23 cellular contexts compared by ENCODE assay signal in the genomic region with DNA sequence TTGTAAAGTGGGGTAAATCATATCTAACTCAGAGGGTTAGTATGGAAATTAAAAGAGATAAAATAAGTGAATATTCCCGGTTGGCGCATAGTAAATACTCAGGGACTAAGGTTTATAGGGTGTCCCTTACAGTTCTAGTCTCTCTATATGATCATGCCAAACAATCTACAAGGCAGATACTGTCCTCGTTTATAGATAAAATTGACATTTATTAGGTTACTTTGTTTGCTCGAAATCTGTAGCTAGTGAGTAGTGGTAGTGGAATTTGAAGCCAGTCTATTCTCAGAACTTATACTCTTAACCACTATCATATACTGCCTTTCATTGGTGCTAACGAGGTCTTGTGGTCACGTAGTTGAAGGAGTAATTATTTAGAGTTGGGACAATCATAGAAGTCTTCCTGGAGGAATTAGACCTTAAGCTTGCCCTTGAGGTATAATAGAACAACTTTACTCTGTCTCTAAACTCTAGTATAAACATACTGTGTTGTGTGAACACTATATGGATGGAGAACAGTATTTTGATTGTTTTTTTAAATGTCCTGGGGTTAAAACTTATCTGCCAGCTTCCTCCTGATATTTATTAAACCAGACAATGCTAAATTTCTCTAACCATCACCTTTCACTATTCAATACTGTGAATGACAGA.
"Had no signal": no experiment of that assay in that cellular context is flagged by ENCODE, and none has a peak within 500 bp of the region (broad histone marks: within the 10 kb centered on the region; RNA-seq: fewer than 3 reads in every experiment).

No MANE protein-coding gene starts in this region.

- H3K27ac ChIP-seq: colonic mucosa, epithelial cell of prostate, esophagus squamous epithelium, gastroesophageal sphincter, heart left ventricle, hepatocyte, left lung, lower lobe of right lung had no signal

- H3K27me3 ChIP-seq: colonic mucosa, esophagus squamous epithelium, gastroesophageal sphincter, heart left ventricle, hepatocyte, left lung had no signal

- DNase-seq: colonic mucosa; cortex of kidney; effector CD8-positive, alpha-beta T cell; effector memory CD8-positive, alpha-beta T cell; endodermal cell; erythroblast; esophagus squamous epithelium; foreskin fibroblast; heart left ventricle; left cardiac atrium; left lung; left ventricle myocardium superior; lower lobe of right lung; mesenchymal stem cell; mucosa of descending colon; naive B cell; naive thymus-derived CD8-positive, alpha-beta T cell had no signal

- H3K4me1 ChIP-seq: colonic mucosa, esophagus squamous epithelium, gastroesophageal sphincter, heart left ventricle, left lung, lower lobe of right lung had no signal

- ATAC-seq: effector memory CD8-positive, alpha-beta T cell; esophagus mucosa; gastroesophageal sphincter; heart left ventricle; left cardiac atrium; left lung; left ventricle myocardium superior; lower lobe of right lung; mucosa of descending colon; naive thymus-derived CD8-positive, alpha-beta T cell had no signal

- H3K27me3 Mint-ChIP-seq: effector memory CD8-positive, alpha-beta T cell had no signal

- H3K36me3 Mint-ChIP-seq: mesothelial cell of epicardium; naive B cell; naive thymus-derived CD8-positive, alpha-beta T cell had no signal

- H3K9me3 Mint-ChIP-seq: dendritic cell treated with granulocyte-macrophage colony-stimulating factor and Interleukin-4, amounts not matched to agents 40 ng/mL and 50 ng/mL, for 4 days; endodermal cell; mesothelial cell of epicardium had no signal

- H3K79me2 ChIP-seq: hepatocyte had no signal

- H3K27ac Mint-ChIP-seq: dendritic cell treated with granulocyte-macrophage colony-stimulating factor and Interleukin-4, amounts not matched to agents 40 ng/mL and 50 ng/mL, for 4 days; effector memory CD8-positive, alpha-beta T cell; endodermal cell; mesothelial cell of epicardium; naive B cell; naive thymus-derived CD8-positive, alpha-beta T cell had no signal

- H3K4me1 Mint-ChIP-seq: naive B cell; naive thymus-derived CD8-positive, alpha-beta T cell had no signal

- H3K4me3 Mint-ChIP-seq: dendritic cell treated with granulocyte-macrophage colony-stimulating factor and Interleukin-4, amounts not matched to agents 40 ng/mL and 50 ng/mL, for 4 days; effector memory CD8-positive, alpha-beta T cell; endodermal cell; mesothelial cell of epicardium; naive B cell; naive thymus-derived CD8-positive, alpha-beta T cell had no signal

- H3K4me3 ChIP-seq: colonic mucosa, esophagus squamous epithelium, gastroesophageal sphincter, heart left ventricle, hepatocyte, left lung, lower lobe of right lung, mucosa of descending colon had no signal

- H2AFZ ChIP-seq: hepatocyte had no signal

- H3K36me3 ChIP-seq: colonic mucosa, esophagus squamous epithelium, gastroesophageal sphincter, heart left ventricle, left lung, lower lobe of right lung had no signal

- H3K4me2 ChIP-seq: hepatocyte had no signal

- H3K9me3 ChIP-seq: colonic mucosa, esophagus squamous epithelium, gastroesophageal sphincter, heart left ventricle, left lung, lower lobe of right lung, mucosa of descending colon had no signal
